Comparison of ENCODE assay signal across 8 cellular contexts in the genomic region with DNA sequence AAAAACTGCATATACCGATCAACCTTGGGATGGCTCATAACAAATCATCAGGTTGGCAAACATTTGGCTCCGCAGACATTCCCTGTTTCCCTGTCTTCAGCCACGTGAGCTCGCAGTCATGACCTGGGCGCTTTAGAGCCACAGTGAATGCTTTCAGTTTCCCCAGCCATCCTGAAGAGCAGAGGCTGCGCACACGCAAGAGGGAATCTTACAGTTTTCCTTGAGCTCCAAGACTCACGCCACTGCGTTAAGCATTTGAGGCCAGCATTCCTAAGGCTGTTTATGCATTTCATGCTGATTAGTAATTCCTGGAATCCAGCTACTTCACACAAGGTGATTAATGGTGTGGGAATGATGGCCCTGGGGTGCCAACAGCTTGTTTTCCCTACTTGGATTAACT.
DNase-seq lines count a peak whose midpoint lies in the region; ATAC-seq and TF ChIP-seq lines count a peak whose summit lies in the region.
"Had no signal": no experiment of that assay in that cellular context is flagged by ENCODE, and none has a peak within 500 bp of the region (broad histone marks: within the 10 kb centered on the region; RNA-seq: fewer than 3 reads in every experiment).

No MANE protein-coding gene starts in this region.

- H3K4me1 ChIP-seq in body of pancreas: peaks cover 61% of the 10 kb centered on the region
- H3K4me1 ChIP-seq in upper lobe of right lung: peaks cover 9% of the 10 kb centered on the region

- H3K4me3 ChIP-seq in body of pancreas (no peak overlapping the region), upper lobe of right lung (no peak overlapping the region)

- ATAC-seq in body of pancreas: peak; percentile 66
- ATAC-seq in upper lobe of right lung: peak; percentile 80
- no peak for ATAC-seq in GM21423 (IDR thresholded peaks at IDR 0.05; ENCODE audit: unreplicated experiment)
- no peak for ATAC-seq in GM19351 (IDR thresholded peaks at IDR 0.05; ENCODE audit: unreplicated experiment)

- intact Hi-C loops in body of pancreas (cut with DNase I): no loop called here
- intact Hi-C loops in upper lobe of right lung (cut with DNase I): no loop called here

- no peaks in the 10 kb centered on the region for H3K9me3 ChIP-seq in body of pancreas
- H3K9me3 ChIP-seq in upper lobe of right lung: no peaks in the 10 kb centered on the region

- TF ChIP-seq CTCF in body of pancreas (IDR thresholded peaks at IDR 0.05) (no peak), upper lobe of right lung (IDR thresholded peaks at IDR 0.05) (no peak)

- H3K27ac ChIP-seq in body of pancreas (peak overlapping the region; percentile 52 to 78 (median 72)), upper lobe of right lung (peak overlapping the region; percentile 1)

- DNase-seq in HT1080 (ENCODE audit: low read depth): peak; percentile 95
- DNase-seq in body of pancreas: peak in 2 of 4 donors; percentile 48 to 58
- DNase-seq in islet precursor cell: peak; percentile 91
- DNase-seq in upper lobe of right lung: no peak
- no peak for DNase-seq in NCI-H510A treated with DMSO at 0.1 percent for 48 hours (lab: John Stamatoyannopoulos, UW)
- DNase-seq: right cardiac atrium had no signal

- no peaks in the 10 kb centered on the region for H3K36me3 ChIP-seq in body of pancreas (replicated peaks in 1 of 2; ENCODE audit: insufficient read depth in 1 of 2, low read depth in 2 of 2)
- no peaks in the 10 kb centered on the region for H3K36me3 ChIP-seq in upper lobe of right lung

- H3K27me3 ChIP-seq in body of pancreas: no peaks in the 10 kb centered on the region
- no peaks in the 10 kb centered on the region for H3K27me3 ChIP-seq in upper lobe of right lung

- no peak for TF ChIP-seq POLR2A in body of pancreas (IDR thresholded peaks at IDR 0.05)

- 11 to 34% methylated on average over 8 to 9 of the region's 9 CpGs for WGBS in body of pancreas, 2 donors

Comparison
In these comparisons a context has a peak if more than half of its experiments do, and no peak if none do; other contexts are left out.
1. DNase-seq: peak in HT1080 (single experiment) and islet precursor cell (single experiment); none in upper lobe of right lung (single experiment) and NCI-H510A treated with DMSO at 0.1 percent for 48 hours (single experiment).
2. ATAC-seq: peak in body of pancreas (single experiment) and upper lobe of right lung (single experiment); none in GM21423 (single experiment) and GM19351 (single experiment).